ENCODE assay signal across 9 cellular contexts in the genomic region with DNA sequence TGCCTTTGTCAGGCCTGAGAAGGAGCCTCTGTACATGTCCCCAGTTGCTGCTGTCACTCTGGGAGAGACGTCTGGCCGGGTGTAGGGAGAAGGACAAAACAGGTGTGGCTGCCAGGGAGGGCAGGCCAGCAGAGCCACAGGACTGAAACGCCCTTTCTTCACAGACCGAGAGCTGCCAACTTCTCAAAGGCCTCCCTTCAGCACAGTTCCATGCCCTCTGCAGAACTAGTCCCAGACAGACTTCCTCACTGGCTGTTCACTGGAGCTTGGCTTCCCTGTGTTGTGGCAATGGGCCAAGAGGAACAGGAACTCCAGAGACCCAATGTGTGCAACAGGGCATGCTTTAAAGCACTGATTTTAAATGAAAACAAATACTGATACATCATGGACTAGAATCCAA. TPM values are rescaled to one million over a fixed set of nuclear protein-coding genes. Genes with fewer than 3 reads are reported as not detected.
A peak's percentile ranks its signal among the peaks of the same experiment; 100 is the strongest.
DNase-seq lines count a peak whose midpoint lies in the region; ATAC-seq, FAIRE-seq and TF ChIP-seq lines count a peak whose summit lies in the region.
"Had no signal": no experiment of that assay in that cellular context is flagged by ENCODE, and none has a peak within 500 bp of the region (broad histone marks: within the 10 kb centered on the region; RNA-seq: fewer than 3 reads in every experiment).

No MANE protein-coding gene starts in this region.

- H3K27me3 ChIP-seq in liver (ENCODE audit: control insufficient read depth in 4 of 4, insufficient read depth in 4 of 4, low read length in 3 of 4) (no peaks in the 10 kb centered on the region), tibial artery (no peaks in the 10 kb centered on the region)

- ATAC-seq in HG02763 (IDR thresholded peaks at IDR 0.05; ENCODE audit: unreplicated experiment): no peak

- 2% methylated on average over 4 of the region's 4 CpGs for WGBS in liver

- no peak for TF ChIP-seq CTCF in liver (IDR thresholded peaks at IDR 0.05; ENCODE audit: low read depth, low read length, missing input control)
- TF ChIP-seq CTCF in tibial artery (IDR thresholded peaks at IDR 0.05): no peak

- peak; percentile 35 to 72 for DNase-seq in NCI-H524 (lab: John Stamatoyannopoulos, UW)
- no peak for DNase-seq in NCI-H524 treated with DMSO at 0.1 percent for 48 hours (lab: John Stamatoyannopoulos, UW)
- peak in 47 of 58 donors; percentile 18 to 85 (median 56) for DNase-seq in anterior cingulate cortex (lab: John Stamatoyannopoulos, UW)
- peak; percentile 81 to 86 for DNase-seq in tibial artery
- DNase-seq in erythroblast (lab: John Stamatoyannopoulos, UW): no peak
- no peak for DNase-seq in HTR-8/SVneo (ENCODE audit: insufficient read length, low spot score)

- no peak for FAIRE-seq in HTR-8/SVneo (lab: Jason Lieb, UNC)
- FAIRE-seq: TTC549 had no signal

- TF ChIP-seq RAD21 in liver (IDR thresholded peaks at IDR 0.05): peak in 1 of 2 donors; percentile 51

- H3K27ac ChIP-seq in liver (ENCODE audit: low read depth in 1 of 2, low read length in 2 of 2) (peak overlapping the region; percentile 65 to 90), tibial artery (peak overlapping the region; percentile 54 to 59)

- no peak overlapping the region for H3K9ac ChIP-seq in liver (ENCODE audit: low read depth in 1 of 2, low read length in 2 of 2)

- H3K9me3 ChIP-seq in liver (ENCODE audit: control insufficient read depth in 4 of 4, low read length in 3 of 4) (no peaks in the 10 kb centered on the region), tibial artery (no peaks in the 10 kb centered on the region)

- intact Hi-C loops in tibial artery (cut with DNase I; ENCODE audit: low total_unique reads): no loop called here

- no peak overlapping the region for H3K4me3 ChIP-seq in liver (ENCODE audit: low read depth in 1 of 3, low read length in 3 of 3)
- H3K4me3 ChIP-seq in tibial artery: no peak overlapping the region

- H3K4me1 ChIP-seq in liver (ENCODE audit: control insufficient read depth in 4 of 4, insufficient read depth in 4 of 4, low read length in 3 of 4): peaks cover 35 to 63% (median 52%) of the 10 kb centered on the region in 4 donors
- H3K4me1 ChIP-seq in tibial artery: peaks cover 0 to 87% (median 58%) of the 10 kb centered on the region in 4 donors

- TF ChIP-seq POLR2A in erythroblast (IDR thresholded peaks at IDR 0.05; ENCODE audit: low read length): no peak

- no peaks in the 10 kb centered on the region for H3K36me3 ChIP-seq in liver (ENCODE audit: control insufficient read depth in 4 of 4, insufficient read depth in 3 of 4, low read depth in 1 of 4, low read length in 3 of 4)
- no peaks in the 10 kb centered on the region for H3K36me3 ChIP-seq in tibial artery

TF ChIP-seq in liver, 16 proteins besides CTCF, POLR2A, EP300 and RAD21:
- TF ChIP-seq, protein P1, sequence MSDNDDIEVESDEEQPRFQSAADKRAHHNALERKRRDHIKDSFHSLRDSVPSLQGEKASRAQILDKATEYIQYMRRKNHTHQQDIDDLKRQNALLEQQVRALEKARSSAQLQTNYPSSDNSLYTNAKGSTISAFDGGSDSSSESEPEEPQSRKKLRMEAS (IDR thresholded peaks at IDR 0.05): peak; percentile 74
- TF ChIP-seq GABPA (IDR thresholded peaks at IDR 0.05 in 1 of 2, conservative IDR thresholded peaks at IDR 0.05 in 1 of 2) (peak in 1 of 2 donors; percentile 18), NR2F2 (IDR thresholded peaks at IDR 0.05) (peak; percentile 64), TAF1 (conservative IDR thresholded peaks at IDR 0.05) (no peak), FOXA1 (IDR thresholded peaks at IDR 0.05) (no peak), FOXA2 (IDR thresholded peaks at IDR 0.05) (no peak), RXRA (IDR thresholded peaks at IDR 0.05) (peak; percentile 33 to 49), YY1 (IDR thresholded peaks at IDR 0.05) (peak; percentile 50), HNF4G (IDR thresholded peaks at IDR 0.05) (no peak), EGR1 (IDR thresholded peaks at IDR 0.05; ENCODE audit: low read depth in 2 of 2) (peak in 1 of 2 donors; percentile 46), SP1 (IDR thresholded peaks at IDR 0.05) (peak; percentile 46), HNF4A (conservative IDR thresholded peaks at IDR 0.05) (peak; percentile 14 to 26)
- TF ChIP-seq, protein P2, sequence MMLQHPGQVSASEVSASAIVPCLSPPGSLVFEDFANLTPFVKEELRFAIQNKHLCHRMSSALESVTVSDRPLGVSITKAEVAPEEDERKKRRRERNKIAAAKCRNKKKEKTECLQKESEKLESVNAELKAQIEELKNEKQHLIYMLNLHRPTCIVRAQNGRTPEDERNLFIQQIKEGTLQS (IDR thresholded peaks at IDR 0.05): no peak
- TF ChIP-seq, protein P3, sequence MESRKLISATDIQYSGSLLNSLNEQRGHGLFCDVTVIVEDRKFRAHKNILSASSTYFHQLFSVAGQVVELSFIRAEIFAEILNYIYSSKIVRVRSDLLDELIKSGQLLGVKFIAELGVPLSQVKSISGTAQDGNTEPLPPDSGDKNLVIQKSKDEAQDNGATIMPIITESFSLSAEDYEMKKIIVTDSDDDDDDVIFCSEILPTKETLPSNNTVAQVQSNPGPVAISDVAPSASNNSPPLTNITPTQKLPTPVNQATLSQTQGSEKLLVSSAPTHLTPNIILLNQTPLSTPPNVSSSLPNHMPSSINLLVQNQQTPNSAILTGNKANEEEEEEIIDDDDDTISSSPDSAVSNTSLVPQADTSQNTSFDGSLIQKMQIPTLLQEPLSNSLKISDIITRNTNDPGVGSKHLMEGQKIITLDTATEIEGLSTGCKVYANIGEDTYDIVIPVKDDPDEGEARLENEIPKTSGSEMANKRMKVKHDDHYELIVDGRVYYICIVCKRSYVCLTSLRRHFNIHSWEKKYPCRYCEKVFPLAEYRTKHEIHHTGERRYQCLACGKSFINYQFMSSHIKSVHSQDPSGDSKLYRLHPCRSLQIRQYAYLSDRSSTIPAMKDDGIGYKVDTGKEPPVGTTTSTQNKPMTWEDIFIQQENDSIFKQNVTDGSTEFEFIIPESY (IDR thresholded peaks at IDR 0.05): no peak

RNA-seq across cellular contexts. Expression of a gene that starts 50.7 kb away (rescaled TPM):
- 10 to 100 TPM in 1 of 2 donors, 1 to 10 TPM in 1; 2.3 to 10.4 TPM for total RNA-seq in liver
- 1 to 10 TPM; 2.8 to 4.0 TPM for polyA plus RNA-seq in liver

Comparison
In these comparisons a context has a peak if more than half of its experiments do, and no peak if none do; other contexts are left out.
1. DNase-seq: peak in NCI-H524 (2 of 2), anterior cingulate cortex (47 of 58) and tibial artery (2 of 2); none in NCI-H524 treated with DMSO at 0.1 percent for 48 hours (single experiment), erythroblast (0 of 2) and HTR-8/SVneo (single experiment).